In genomic region chr5:43193171-43193951, GRCh38 we compare ENCODE assay signal across 8 cellular contexts. TPM values are rescaled to one million over a fixed set of nuclear protein-coding genes. Genes with fewer than 3 reads are reported as not detected.
DNase-seq lines count a peak whose midpoint lies in the region; ATAC-seq lines count a peak whose summit lies in the region.

No MANE protein-coding gene starts in this region.

- intact Hi-C loops in left ventricle myocardium superior (cut with micrococcal nuclease), result no loop called here

- DNase-seq in activated T-cell treated with anti-CD3 and anti-CD28 coated beads for 24 hours (ENCODE audit: low read depth), result peak; percentile 34
- DNase-seq in activated T-cell treated with anti-CD3 and anti-CD28 coated beads, Interleukin-2, amount 50 U/mL, for 1 hour, result no peak
- peak; percentile 81 for DNase-seq in OCI-M1 (lab: John Stamatoyannopoulos, UW)
- peak in 43 of 56 donors; percentile 2 to 72 (median 29) for DNase-seq in amygdala (lab: John Stamatoyannopoulos, UW)
- no peak for DNase-seq in left ventricle myocardium superior
- peak; percentile 80 for DNase-seq in putamen (ENCODE audit: low spot score)
- DNase-seq in NCI-H187 (lab: John Stamatoyannopoulos, UW), result no peak

- ATAC-seq in HG03139 (IDR thresholded peaks at IDR 0.05; ENCODE audit: unreplicated experiment), result peak; percentile 33
- ATAC-seq in left ventricle myocardium superior, result peak; percentile 62

RNA-seq across cellular contexts. Expression of gene NIM1K, which starts 1.3 kb away (rescaled TPM):
- total RNA-seq in left ventricle myocardium superior, result 0.20 TPM

Comparison
In these comparisons a context has a peak if more than half of its experiments do, and no peak if none do; other contexts are left out.
1. DNase-seq: peak in activated T-cell treated with anti-CD3 and anti-CD28 coated beads for 24 hours (single experiment), OCI-M1 (single experiment), amygdala (43 of 56) and putamen (single experiment); none in activated T-cell treated with anti-CD3 and anti-CD28 coated beads, Interleukin-2, amount 50 U/mL, for 1 hour (single experiment), left ventricle myocardium superior (single experiment) and NCI-H187 (0 of 2).